ENCODE assay signal across 1 cellular context in genomic region chr19:43595999-43596841, GRCh38.
TF ChIP-seq lines count a peak whose summit lies in the region.

A gene with protein sequence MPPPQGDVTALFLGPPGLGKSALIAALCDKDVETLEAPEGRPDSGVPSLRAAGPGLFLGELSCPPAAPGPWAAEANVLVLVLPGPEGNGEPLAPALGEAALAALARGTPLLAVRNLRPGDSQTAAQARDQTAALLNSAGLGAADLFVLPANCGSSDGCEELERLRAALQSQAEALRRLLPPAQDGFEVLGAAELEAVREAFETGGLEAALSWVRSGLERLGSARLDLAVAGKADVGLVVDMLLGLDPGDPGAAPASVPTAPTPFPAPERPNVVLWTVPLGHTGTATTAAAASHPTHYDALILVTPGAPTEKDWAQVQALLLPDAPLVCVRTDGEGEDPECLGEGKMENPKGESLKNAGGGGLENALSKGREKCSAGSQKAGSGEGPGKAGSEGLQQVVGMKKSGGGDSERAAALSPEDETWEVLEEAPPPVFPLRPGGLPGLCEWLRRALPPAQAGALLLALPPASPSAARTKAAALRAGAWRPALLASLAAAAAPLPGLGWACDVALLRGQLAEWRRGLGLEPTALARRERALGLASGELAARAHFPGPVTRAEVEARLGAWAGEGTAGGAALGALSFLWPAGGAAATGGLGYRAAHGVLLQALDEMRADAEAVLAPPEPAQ (minus strand): TSS chr19:43596134. CDS start chr19:43595338, 796 bp downstream.
TSS of gene ZNF576 (plus strand) at chr19:43596595. CDS start at chr19:43597109, 514 bp downstream.

TF ChIP-seq in K562, 482 proteins besides CTCF, POLR2A, EP300 and RAD21 (continued from another document and continues in another):
- TF ChIP-seq, protein P1, sequence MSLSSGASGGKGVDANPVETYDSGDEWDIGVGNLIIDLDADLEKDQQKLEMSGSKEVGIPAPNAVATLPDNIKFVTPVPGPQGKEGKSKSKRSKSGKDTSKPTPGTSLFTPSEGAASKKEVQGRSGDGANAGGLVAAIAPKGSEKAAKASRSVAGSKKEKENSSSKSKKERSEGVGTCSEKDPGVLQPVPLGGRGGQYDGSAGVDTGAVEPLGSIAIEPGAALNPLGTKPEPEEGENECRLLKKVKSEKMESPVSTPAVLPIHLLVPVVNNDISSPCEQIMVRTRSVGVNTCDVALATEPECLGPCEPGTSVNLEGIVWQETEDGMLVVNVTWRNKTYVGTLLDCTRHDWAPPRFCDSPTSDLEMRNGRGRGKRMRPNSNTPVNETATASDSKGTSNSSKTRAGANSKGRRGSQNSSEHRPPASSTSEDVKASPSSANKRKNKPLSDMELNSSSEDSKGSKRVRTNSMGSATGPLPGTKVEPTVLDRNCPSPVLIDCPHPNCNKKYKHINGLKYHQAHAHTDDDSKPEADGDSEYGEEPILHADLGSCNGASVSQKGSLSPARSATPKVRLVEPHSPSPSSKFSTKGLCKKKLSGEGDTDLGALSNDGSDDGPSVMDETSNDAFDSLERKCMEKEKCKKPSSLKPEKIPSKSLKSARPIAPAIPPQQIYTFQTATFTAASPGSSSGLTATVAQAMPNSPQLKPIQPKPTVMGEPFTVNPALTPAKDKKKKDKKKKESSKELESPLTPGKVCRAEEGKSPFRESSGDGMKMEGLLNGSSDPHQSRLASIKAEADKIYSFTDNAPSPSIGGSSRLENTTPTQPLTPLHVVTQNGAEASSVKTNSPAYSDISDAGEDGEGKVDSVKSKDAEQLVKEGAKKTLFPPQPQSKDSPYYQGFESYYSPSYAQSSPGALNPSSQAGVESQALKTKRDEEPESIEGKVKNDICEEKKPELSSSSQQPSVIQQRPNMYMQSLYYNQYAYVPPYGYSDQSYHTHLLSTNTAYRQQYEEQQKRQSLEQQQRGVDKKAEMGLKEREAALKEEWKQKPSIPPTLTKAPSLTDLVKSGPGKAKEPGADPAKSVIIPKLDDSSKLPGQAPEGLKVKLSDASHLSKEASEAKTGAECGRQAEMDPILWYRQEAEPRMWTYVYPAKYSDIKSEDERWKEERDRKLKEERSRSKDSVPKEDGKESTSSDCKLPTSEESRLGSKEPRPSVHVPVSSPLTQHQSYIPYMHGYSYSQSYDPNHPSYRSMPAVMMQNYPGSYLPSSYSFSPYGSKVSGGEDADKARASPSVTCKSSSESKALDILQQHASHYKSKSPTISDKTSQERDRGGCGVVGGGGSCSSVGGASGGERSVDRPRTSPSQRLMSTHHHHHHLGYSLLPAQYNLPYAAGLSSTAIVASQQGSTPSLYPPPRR (CRISPR knock-in tag; IDR thresholded peaks at IDR 0.05; ENCODE audit: borderline replicate concordance) = no peak
- TF ChIP-seq MYBL2 (IDR thresholded peaks at IDR 0.05; ENCODE audit: low read depth) (no peak; the same call in 1 of the 2 replicates), MYBL2 (CRISPR knock-in tag; IDR thresholded peaks at IDR 0.05; ENCODE audit: borderline replicate concordance) (no peak), RFX7 (CRISPR knock-in tag; IDR thresholded peaks at IDR 0.05) (no peak), PURB (CRISPR knock-in tag; IDR thresholded peaks at IDR 0.05; ENCODE audit: low read depth) (no peak), EHMT2 (IDR thresholded peaks at IDR 0.05) (no peak), ZSCAN32 (CRISPR knock-in tag; IDR thresholded peaks at IDR 0.05) (0 out of 2 replicates have a peak, but pooled peaks have one; percentile 33), ZNF318 (IDR thresholded peaks at IDR 0.05; ENCODE audit: borderline replicate concordance in 1 of 2, low read depth in 1 of 2) (peak in 1 of 2 experiments; percentile 43; a peak in 1 of 4 replicates), SIN3B (IDR thresholded peaks at IDR 0.05; ENCODE audit: low read depth) (peak; percentile 94), ARID4B (CRISPR knock-in tag; IDR thresholded peaks at IDR 0.05) (peak; percentile 14; the same call in 1 of the 2 replicates), PKNOX1 (IDR thresholded peaks at IDR 0.05) (peak; percentile 81), CCAR2 (IDR thresholded peaks at IDR 0.05; ENCODE audit: low read depth, low read length) (no peak), TOE1 (IDR thresholded peaks at IDR 0.05; ENCODE audit: borderline replicate concordance) (peak; percentile 82), TOE1 (CRISPR knock-in tag; IDR thresholded peaks at IDR 0.05; ENCODE audit: borderline replicate concordance, low read depth) (no peak), MTF1 (CRISPR knock-in tag; IDR thresholded peaks at IDR 0.05; ENCODE audit: borderline replicate concordance) (no peak), CC2D1A (IDR thresholded peaks at IDR 0.05) (peak; percentile 45; the same call in 1 of the 2 replicates), TARDBP (IDR thresholded peaks at IDR 0.05) (peak; percentile 90), SAP30 (IDR thresholded peaks at IDR 0.05; ENCODE audit: borderline replicate concordance, insufficient read depth, low read depth, low read length, poor library complexity, severe bottlenecking) (peak; percentile 75), RBM25 (IDR thresholded peaks at IDR 0.05; ENCODE audit: low read depth, low read length, severe bottlenecking) (no peak), ETV5 (CRISPR knock-in tag; IDR thresholded peaks at IDR 0.05; ENCODE audit: low read depth) (peak; percentile 61; the same call in 1 of the 2 replicates), TRIM24 (IDR thresholded peaks at IDR 0.05) (no peak), GABPA (tag; conservative IDR thresholded peaks at IDR 0.05; ENCODE audit: low read depth) (0 out of 2 replicates have a peak, but pooled peaks have one; percentile 18), PML (IDR thresholded peaks at IDR 0.05; ENCODE audit: low read length) (0 out of 2 replicates have a peak, but pooled peaks have one; percentile 23), ZFP30 (CRISPR knock-in tag; IDR thresholded peaks at IDR 0.05; ENCODE audit: borderline replicate concordance) (no peak)
- TF ChIP-seq, protein P2, sequence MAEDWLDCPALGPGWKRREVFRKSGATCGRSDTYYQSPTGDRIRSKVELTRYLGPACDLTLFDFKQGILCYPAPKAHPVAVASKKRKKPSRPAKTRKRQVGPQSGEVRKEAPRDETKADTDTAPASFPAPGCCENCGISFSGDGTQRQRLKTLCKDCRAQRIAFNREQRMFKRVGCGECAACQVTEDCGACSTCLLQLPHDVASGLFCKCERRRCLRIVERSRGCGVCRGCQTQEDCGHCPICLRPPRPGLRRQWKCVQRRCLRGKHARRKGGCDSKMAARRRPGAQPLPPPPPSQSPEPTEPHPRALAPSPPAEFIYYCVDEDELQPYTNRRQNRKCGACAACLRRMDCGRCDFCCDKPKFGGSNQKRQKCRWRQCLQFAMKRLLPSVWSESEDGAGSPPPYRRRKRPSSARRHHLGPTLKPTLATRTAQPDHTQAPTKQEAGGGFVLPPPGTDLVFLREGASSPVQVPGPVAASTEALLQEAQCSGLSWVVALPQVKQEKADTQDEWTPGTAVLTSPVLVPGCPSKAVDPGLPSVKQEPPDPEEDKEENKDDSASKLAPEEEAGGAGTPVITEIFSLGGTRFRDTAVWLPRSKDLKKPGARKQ (CRISPR knock-in tag; IDR thresholded peaks at IDR 0.05) = no peak
- TF ChIP-seq, protein P3, sequence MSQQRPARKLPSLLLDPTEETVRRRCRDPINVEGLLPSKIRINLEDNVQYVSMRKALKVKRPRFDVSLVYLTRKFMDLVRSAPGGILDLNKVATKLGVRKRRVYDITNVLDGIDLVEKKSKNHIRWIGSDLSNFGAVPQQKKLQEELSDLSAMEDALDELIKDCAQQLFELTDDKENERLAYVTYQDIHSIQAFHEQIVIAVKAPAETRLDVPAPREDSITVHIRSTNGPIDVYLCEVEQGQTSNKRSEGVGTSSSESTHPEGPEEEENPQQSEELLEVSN (IDR thresholded peaks at IDR 0.05; ENCODE audit: borderline replicate concordance in 1 of 2, extremely low read depth in 1 of 2, insufficient read depth in 1 of 2, insufficient read length in 1 of 2, low read depth in 1 of 2, low read length in 1 of 2, poor library complexity in 1 of 2, severe bottlenecking in 1 of 2) = peak in 1 of 2 experiments; percentile 32
- TF ChIP-seq, protein P4, sequence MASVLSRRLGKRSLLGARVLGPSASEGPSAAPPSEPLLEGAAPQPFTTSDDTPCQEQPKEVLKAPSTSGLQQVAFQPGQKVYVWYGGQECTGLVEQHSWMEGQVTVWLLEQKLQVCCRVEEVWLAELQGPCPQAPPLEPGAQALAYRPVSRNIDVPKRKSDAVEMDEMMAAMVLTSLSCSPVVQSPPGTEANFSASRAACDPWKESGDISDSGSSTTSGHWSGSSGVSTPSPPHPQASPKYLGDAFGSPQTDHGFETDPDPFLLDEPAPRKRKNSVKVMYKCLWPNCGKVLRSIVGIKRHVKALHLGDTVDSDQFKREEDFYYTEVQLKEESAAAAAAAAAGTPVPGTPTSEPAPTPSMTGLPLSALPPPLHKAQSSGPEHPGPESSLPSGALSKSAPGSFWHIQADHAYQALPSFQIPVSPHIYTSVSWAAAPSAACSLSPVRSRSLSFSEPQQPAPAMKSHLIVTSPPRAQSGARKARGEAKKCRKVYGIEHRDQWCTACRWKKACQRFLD (CRISPR knock-in tag; IDR thresholded peaks at IDR 0.05) = peak; percentile 75; the same call in 1 of the 2 replicates
